In genomic region chr1:113488576-113489177, GRCh38 we compare ENCODE assay signal across 1 cellular context.
TF ChIP-seq lines count a peak whose summit lies in the region.

No MANE protein-coding gene starts in this region.

TF ChIP-seq in GM23338, 12 proteins besides CTCF, POLR2A, EP300 and RAD21 (continued from another document):
- TF ChIP-seq ZNF462 (CRISPR knock-in tag; IDR thresholded peaks at IDR 0.05) (no peak), STAT1 (IDR thresholded peaks at IDR 0.05; ENCODE audit: unreplicated experiment) (no peak)
TF ChIP-seq in GM23338: peak in this region for 0.
